ENCODE assay signal across 1 cellular context in genomic region chr21:44286086-44286715, GRCh38.
TF ChIP-seq lines count a peak whose summit lies in the region.

No MANE protein-coding gene starts in this region.

TF ChIP-seq in IMR-90, 13 proteins besides CTCF, POLR2A, EP300 and RAD21:
- no peak for TF ChIP-seq USF2 (IDR thresholded peaks at IDR 0.05; ENCODE audit: low read depth, low read length)
- TF ChIP-seq CHD1 (IDR thresholded peaks at IDR 0.05; ENCODE audit: low read depth, low read length): no peak
- TF ChIP-seq BHLHE40 (IDR thresholded peaks at IDR 0.05; ENCODE audit: low read depth, low read length): no peak
- TF ChIP-seq SMC3 (IDR thresholded peaks at IDR 0.05; ENCODE audit: low read depth, low read length): no peak
- no peak for TF ChIP-seq FOS (IDR thresholded peaks at IDR 0.05; ENCODE audit: low read depth, low read length)
- TF ChIP-seq ELK1 (IDR thresholded peaks at IDR 0.05; ENCODE audit: borderline replicate concordance, low read depth, low read length): no peak
- no peak for TF ChIP-seq MXI1 (IDR thresholded peaks at IDR 0.05; ENCODE audit: borderline replicate concordance, low read depth, low read length)
- no peak for TF ChIP-seq CEBPB (IDR thresholded peaks at IDR 0.05; ENCODE audit: low read depth, low read length)
- TF ChIP-seq MAFK (IDR thresholded peaks at IDR 0.05; ENCODE audit: low read depth, low read length): no peak
- TF ChIP-seq RFX5 (IDR thresholded peaks at IDR 0.05; ENCODE audit: low read depth, low read length): no peak
- TF ChIP-seq NFE2L2 (IDR thresholded peaks at IDR 0.05; ENCODE audit: low read depth, low read length): no peak
- no peak for TF ChIP-seq MAZ (IDR thresholded peaks at IDR 0.05; ENCODE audit: borderline replicate concordance, low read depth, low read length)
- no peak for TF ChIP-seq RCOR1 (IDR thresholded peaks at IDR 0.05; ENCODE audit: insufficient replicate concordance, low read length)
